ENCODE assay signal across 2 cellular contexts in genomic region chr2:109623297-109623696, GRCh38.
TF ChIP-seq lines count a peak whose summit lies in the region.

No MANE protein-coding gene starts in this region.

TF ChIP-seq in HepG2, 621 proteins besides CTCF, POLR2A, EP300 and RAD21:
- TF ChIP-seq ZNF761 (CRISPR knock-in tag; conservative IDR thresholded peaks at IDR 0.05), result 0 out of 2 replicates have a peak, but pooled peaks have one; percentile 56
- 0 out of 2 replicates have a peak, but pooled peaks have one; percentile 1 for TF ChIP-seq ZNF350 (CRISPR knock-in tag; IDR thresholded peaks at IDR 0.05; ENCODE audit: borderline replicate concordance, low read depth)
- peak; percentile 59 for TF ChIP-seq ZNF768 (CRISPR knock-in tag; IDR thresholded peaks at IDR 0.05)
- TF ChIP-seq HNF4G (IDR thresholded peaks at IDR 0.05; ENCODE audit: borderline replicate concordance, low read depth, low read length), result peak; percentile 25; the same call in 1 of the 2 replicates
- no peak for TF ChIP-seq HNF4G (CRISPR knock-in tag; IDR thresholded peaks at IDR 0.05; ENCODE audit: borderline replicate concordance, low read depth)
- TF ChIP-seq TARDBP (CRISPR knock-in tag; IDR thresholded peaks at IDR 0.05), result no peak
- TF ChIP-seq ZNF317 (CRISPR knock-in tag; IDR thresholded peaks at IDR 0.05), result peak; percentile 9; the same call in 1 of the 2 replicates
- 0 out of 2 replicates have a peak, but pooled peaks have one; percentile 45 for TF ChIP-seq ARNTL (CRISPR knock-in tag; IDR thresholded peaks at IDR 0.05)
- no peak for TF ChIP-seq NFE2L1 (CRISPR knock-in tag; IDR thresholded peaks at IDR 0.05; ENCODE audit: borderline replicate concordance)
- no peak for TF ChIP-seq CCDC6 (CRISPR knock-in tag; IDR thresholded peaks at IDR 0.05)
- 0 out of 2 replicates have a peak, but pooled peaks have one; percentile 12 for TF ChIP-seq ATF1 (CRISPR knock-in tag; IDR thresholded peaks at IDR 0.05)
- TF ChIP-seq ZNF331 (CRISPR knock-in tag; IDR thresholded peaks at IDR 0.05), result no peak
- peak; percentile 82 for TF ChIP-seq ZNF652 (CRISPR knock-in tag; IDR thresholded peaks at IDR 0.05; ENCODE audit: borderline replicate concordance, low read depth)
- TF ChIP-seq ZNF382 (CRISPR knock-in tag; IDR thresholded peaks at IDR 0.05; ENCODE audit: borderline replicate concordance), result no peak
- TF ChIP-seq, protein P1, sequence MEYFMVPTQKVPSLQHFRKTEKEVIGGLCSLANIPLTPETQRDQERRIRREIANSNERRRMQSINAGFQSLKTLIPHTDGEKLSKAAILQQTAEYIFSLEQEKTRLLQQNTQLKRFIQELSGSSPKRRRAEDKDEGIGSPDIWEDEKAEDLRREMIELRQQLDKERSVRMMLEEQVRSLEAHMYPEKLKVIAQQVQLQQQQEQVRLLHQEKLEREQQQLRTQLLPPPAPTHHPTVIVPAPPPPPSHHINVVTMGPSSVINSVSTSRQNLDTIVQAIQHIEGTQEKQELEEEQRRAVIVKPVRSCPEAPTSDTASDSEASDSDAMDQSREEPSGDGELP (IDR thresholded peaks at IDR 0.05; ENCODE audit: borderline replicate concordance, low read depth), result peak; percentile 74
- TF ChIP-seq AGO2 (optimal IDR thresholded peaks at IDR 0.05; ENCODE audit: low read depth, low read length), result no peak
- no peak for TF ChIP-seq ZNF30 (CRISPR knock-in tag; IDR thresholded peaks at IDR 0.05)
- TF ChIP-seq, protein P2, sequence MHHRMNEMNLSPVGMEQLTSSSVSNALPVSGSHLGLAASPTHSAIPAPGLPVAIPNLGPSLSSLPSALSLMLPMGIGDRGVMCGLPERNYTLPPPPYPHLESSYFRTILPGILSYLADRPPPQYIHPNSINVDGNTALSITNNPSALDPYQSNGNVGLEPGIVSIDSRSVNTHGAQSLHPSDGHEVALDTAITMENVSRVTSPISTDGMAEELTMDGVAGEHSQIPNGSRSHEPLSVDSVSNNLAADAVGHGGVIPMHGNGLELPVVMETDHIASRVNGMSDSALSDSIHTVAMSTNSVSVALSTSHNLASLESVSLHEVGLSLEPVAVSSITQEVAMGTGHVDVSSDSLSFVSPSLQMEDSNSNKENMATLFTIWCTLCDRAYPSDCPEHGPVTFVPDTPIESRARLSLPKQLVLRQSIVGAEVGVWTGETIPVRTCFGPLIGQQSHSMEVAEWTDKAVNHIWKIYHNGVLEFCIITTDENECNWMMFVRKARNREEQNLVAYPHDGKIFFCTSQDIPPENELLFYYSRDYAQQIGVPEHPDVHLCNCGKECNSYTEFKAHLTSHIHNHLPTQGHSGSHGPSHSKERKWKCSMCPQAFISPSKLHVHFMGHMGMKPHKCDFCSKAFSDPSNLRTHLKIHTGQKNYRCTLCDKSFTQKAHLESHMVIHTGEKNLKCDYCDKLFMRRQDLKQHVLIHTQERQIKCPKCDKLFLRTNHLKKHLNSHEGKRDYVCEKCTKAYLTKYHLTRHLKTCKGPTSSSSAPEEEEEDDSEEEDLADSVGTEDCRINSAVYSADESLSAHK (CRISPR knock-in tag; IDR thresholded peaks at IDR 0.05; ENCODE audit: borderline replicate concordance), result no peak
- TF ChIP-seq ZNF180 (CRISPR knock-in tag; IDR thresholded peaks at IDR 0.05; ENCODE audit: borderline replicate concordance, low read depth), result no peak
- TF ChIP-seq ZBTB7A (CRISPR knock-in tag; IDR thresholded peaks at IDR 0.05), result 0 out of 2 replicates have a peak, but pooled peaks have one; percentile 42
- 0 out of 2 replicates have a peak, but pooled peaks have one; percentile 9 for TF ChIP-seq KDM5B (CRISPR knock-in tag; IDR thresholded peaks at IDR 0.05; ENCODE audit: borderline replicate concordance)
- TF ChIP-seq ZNF543 (CRISPR knock-in tag; IDR thresholded peaks at IDR 0.05), result no peak
- TF ChIP-seq, protein P3, sequence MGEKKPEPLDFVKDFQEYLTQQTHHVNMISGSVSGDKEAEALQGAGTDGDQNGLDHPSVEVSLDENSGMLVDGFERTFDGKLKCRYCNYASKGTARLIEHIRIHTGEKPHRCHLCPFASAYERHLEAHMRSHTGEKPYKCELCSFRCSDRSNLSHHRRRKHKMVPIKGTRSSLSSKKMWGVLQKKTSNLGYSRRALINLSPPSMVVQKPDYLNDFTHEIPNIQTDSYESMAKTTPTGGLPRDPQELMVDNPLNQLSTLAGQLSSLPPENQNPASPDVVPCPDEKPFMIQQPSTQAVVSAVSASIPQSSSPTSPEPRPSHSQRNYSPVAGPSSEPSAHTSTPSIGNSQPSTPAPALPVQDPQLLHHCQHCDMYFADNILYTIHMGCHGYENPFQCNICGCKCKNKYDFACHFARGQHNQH (CRISPR knock-in tag; IDR thresholded peaks at IDR 0.05), result no peak
- TF ChIP-seq HNF4A (CRISPR knock-in tag; IDR thresholded peaks at IDR 0.05), result peak; percentile 35; the same call in 1 of the 2 replicates
- TF ChIP-seq ZNF816 (CRISPR knock-in tag; IDR thresholded peaks at IDR 0.05; ENCODE audit: borderline replicate concordance), result 0 out of 2 replicates have a peak, but pooled peaks have one; percentile 48
- no peak for TF ChIP-seq ZNF446 (CRISPR knock-in tag; IDR thresholded peaks at IDR 0.05)
- TF ChIP-seq, protein P4, sequence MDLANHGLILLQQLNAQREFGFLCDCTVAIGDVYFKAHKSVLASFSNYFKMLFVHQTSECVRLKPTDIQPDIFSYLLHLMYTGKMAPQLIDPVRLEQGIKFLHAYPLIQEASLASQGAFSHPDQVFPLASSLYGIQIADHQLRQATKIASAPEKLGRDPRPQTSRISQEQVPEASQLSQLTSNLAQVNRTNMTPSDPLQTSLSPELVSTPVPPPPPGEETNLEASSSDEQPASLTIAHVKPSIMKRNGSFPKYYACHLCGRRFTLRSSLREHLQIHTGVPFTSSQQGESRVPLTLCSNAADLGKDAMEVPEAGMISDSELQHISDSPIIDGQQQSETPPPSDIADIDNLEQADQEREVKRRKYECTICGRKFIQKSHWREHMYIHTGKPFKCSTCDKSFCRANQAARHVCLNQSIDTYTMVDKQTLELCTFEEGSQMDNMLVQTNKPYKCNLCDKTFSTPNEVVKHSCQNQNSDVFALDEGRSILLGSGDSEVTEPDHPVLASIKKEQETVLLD (CRISPR knock-in tag; IDR thresholded peaks at IDR 0.05; ENCODE audit: low read depth), result no peak

TF ChIP-seq in SK-N-SH, 30 proteins besides CTCF, POLR2A, EP300 and RAD21:
- TF ChIP-seq SMC3 (IDR thresholded peaks at IDR 0.05; ENCODE audit: low read depth, low read length) (no peak), MXI1 (IDR thresholded peaks at IDR 0.05; ENCODE audit: low read depth, low read length) (no peak), GATA2 (CRISPR knock-in tag; IDR thresholded peaks at IDR 0.05) (no peak), MEF2A (IDR thresholded peaks at IDR 0.05; ENCODE audit: borderline replicate concordance, low read depth) (no peak), TEAD4 (IDR thresholded peaks at IDR 0.05; ENCODE audit: borderline replicate concordance, insufficient read depth) (no peak)
